Comparison of ENCODE assay signal across 10 cellular contexts in genomic region chr17:28347261-28347891, GRCh38. TPM values are rescaled to one million over a fixed set of nuclear protein-coding genes. Genes with fewer than 3 reads are reported as not detected.
DNase-seq lines count a peak whose midpoint lies in the region; ATAC-seq and TF ChIP-seq lines count a peak whose summit lies in the region.
"Had no signal": no experiment of that assay in that cellular context is flagged by ENCODE, and none has a peak within 500 bp of the region (broad histone marks: within the 10 kb centered on the region; RNA-seq: fewer than 3 reads in every experiment).

No MANE protein-coding gene starts in this region.

- H3K9me3 ChIP-seq in body of pancreas, result no peaks in the 10 kb centered on the region
- no peaks in the 10 kb centered on the region for H3K9me3 ChIP-seq in aorta (ENCODE audit: control insufficient read depth, low read length)
- H3K9me3 ChIP-seq in CD4-positive, alpha-beta memory T cell (ENCODE audit: control insufficient read depth in 1 of 2, low read length in 2 of 2), result no peaks in the 10 kb centered on the region
- H3K9me3 ChIP-seq: BLaER1 treated with 17β-estradiol and CSF1 and Interleukin-3, amounts not matched to agents 10 nM and 100 nM had no signal

- intact Hi-C loops in natural killer cell (cut with micrococcal nuclease) (no loop called here), body of pancreas (cut with DNase I) (no loop called here), aorta (cut with DNase I) (no loop called here)
- intact Hi-C loops in CD4-positive, alpha-beta memory T cell (cut with micrococcal nuclease), result no loop called here

- no peaks in the 10 kb centered on the region for H3K27me3 Mint-ChIP-seq in natural killer cell treated with Interleukin-12 subunit alpha and Interleukin-12 subunit beta and Interleukin-15 and Interleukin-18, amount 100 ng/mL, for 72 hours
- no peaks in the 10 kb centered on the region for H3K27me3 Mint-ChIP-seq in natural killer cell (ENCODE audit: low read depth in 2 of 2)
- H3K27me3 Mint-ChIP-seq in CD4-positive, alpha-beta memory T cell, result no peaks in the 10 kb centered on the region

- H3K27ac ChIP-seq in body of pancreas (peak overlapping the region; percentile 70 to 87 (median 76)), aorta (ENCODE audit: low read depth in 1 of 2, low read length in 2 of 2) (peak overlapping the region; percentile 54 to 78)
- H3K27ac ChIP-seq in CD4-positive, alpha-beta memory T cell (ENCODE audit: low read depth, low read length), result no peak overlapping the region
- H3K27ac ChIP-seq: BLaER1 treated with 17β-estradiol and CSF1 and Interleukin-3, amounts not matched to agents 10 nM and 100 nM had no signal

- no peaks in the 10 kb centered on the region for H3K27me3 ChIP-seq in body of pancreas
- no peaks in the 10 kb centered on the region for H3K27me3 ChIP-seq in aorta (ENCODE audit: control insufficient read depth in 1 of 2, insufficient read depth in 2 of 2, low read length in 1 of 2)
- no peaks in the 10 kb centered on the region for H3K27me3 ChIP-seq in CD4-positive, alpha-beta memory T cell (ENCODE audit: insufficient read depth, low read length)
- H3K27me3 ChIP-seq: BLaER1 treated with 17β-estradiol and CSF1 and Interleukin-3, amounts not matched to agents 10 nM and 100 nM had no signal

- POLR2A ChIA-PET in CD4-positive, alpha-beta memory T cell (lab: Charles Lee; ENCODE audit: partially characterized antibody), result interaction anchor here (1.1 to 3.8 kb wide), 4 partner anchors 8 to 12 kb away, joined by 3 to 21 read pairs (median 10); partner anchors contain the start of genes IFT20, POLDIP2 and TNFAIP1

- H3K36me3 ChIP-seq in body of pancreas (replicated peaks in 1 of 2; ENCODE audit: insufficient read depth in 1 of 2, low read depth in 2 of 2) (peaks cover 0 to 44% of the 10 kb centered on the region in 2 donors), aorta (ENCODE audit: control insufficient read depth in 1 of 2, insufficient read depth in 2 of 2, low read length in 1 of 2) (peaks cover 7 to 10% of the 10 kb centered on the region in 2 donors)
- H3K36me3 ChIP-seq in CD4-positive, alpha-beta memory T cell (ENCODE audit: insufficient read depth, low read length), result peaks cover 74% of the 10 kb centered on the region

- H3K27ac Mint-ChIP-seq in natural killer cell treated with Interleukin-12 subunit alpha and Interleukin-12 subunit beta and Interleukin-15 and Interleukin-18, amount 100 ng/mL, for 72 hours, result no peak overlapping the region
- no peak overlapping the region for H3K27ac Mint-ChIP-seq in natural killer cell
- peak overlapping the region in 2 of 7 donors; percentile 29 to 48 for H3K27ac Mint-ChIP-seq in CD4-positive, alpha-beta memory T cell

- H3K9me3 Mint-ChIP-seq in natural killer cell treated with Interleukin-12 subunit alpha and Interleukin-12 subunit beta and Interleukin-15 and Interleukin-18, amount 100 ng/mL, for 72 hours, result no peaks in the 10 kb centered on the region
- no peaks in the 10 kb centered on the region for H3K9me3 Mint-ChIP-seq in natural killer cell
- H3K9me3 Mint-ChIP-seq in CD4-positive, alpha-beta memory T cell, result no peaks in the 10 kb centered on the region

- no peak overlapping the region for H3K4me3 Mint-ChIP-seq in natural killer cell treated with Interleukin-12 subunit alpha and Interleukin-12 subunit beta and Interleukin-15 and Interleukin-18, amount 100 ng/mL, for 72 hours
- H3K4me3 Mint-ChIP-seq in natural killer cell, result no peak overlapping the region
- H3K4me3 Mint-ChIP-seq in CD4-positive, alpha-beta memory T cell, result no peak overlapping the region

- H3K4me1 ChIP-seq in body of pancreas, result peaks cover 50% of the 10 kb centered on the region
- H3K4me1 ChIP-seq in aorta (ENCODE audit: control insufficient read depth in 1 of 2, insufficient read depth in 2 of 2, low read length in 2 of 2), result peaks cover 3 to 4% of the 10 kb centered on the region in 2 donors
- no peaks in the 10 kb centered on the region for H3K4me1 ChIP-seq in CD4-positive, alpha-beta memory T cell (ENCODE audit: insufficient read depth, low read length)

- H3K36me3 Mint-ChIP-seq in natural killer cell treated with Interleukin-12 subunit alpha and Interleukin-12 subunit beta and Interleukin-15 and Interleukin-18, amount 100 ng/mL, for 72 hours, result peaks cover 18% of the 10 kb centered on the region
- no peaks in the 10 kb centered on the region for H3K36me3 Mint-ChIP-seq in natural killer cell
- peaks cover 53 to 80% of the 10 kb centered on the region in 2 donors for H3K36me3 Mint-ChIP-seq in CD4-positive, alpha-beta memory T cell

- no peak overlapping the region for H3K4me3 ChIP-seq in body of pancreas
- H3K4me3 ChIP-seq in aorta (ENCODE audit: low read length in 2 of 2), result no peak overlapping the region
- no peak overlapping the region for H3K4me3 ChIP-seq in CD4-positive, alpha-beta memory T cell (ENCODE audit: low read length in 2 of 2)
- H3K4me3 ChIP-seq: BLaER1 treated with 17β-estradiol and CSF1 and Interleukin-3, amounts not matched to agents 10 nM and 100 nM had no signal

- TF ChIP-seq CTCF in natural killer cell (IDR thresholded peaks at IDR 0.05) (no peak), body of pancreas (IDR thresholded peaks at IDR 0.05) (no peak)

- 30% methylated on average over 2 to 8 of the region's 8 CpGs for WGBS in body of pancreas, 2 donors
- WGBS in aorta, 2 donors, result 10 to 24% methylated on average over 8 of the region's 8 CpGs

- TF ChIP-seq POLR2A in body of pancreas (IDR thresholded peaks at IDR 0.05), result peak in 1 of 3 donors; percentile 6

- H3K4me1 Mint-ChIP-seq in natural killer cell treated with Interleukin-12 subunit alpha and Interleukin-12 subunit beta and Interleukin-15 and Interleukin-18, amount 100 ng/mL, for 72 hours (ENCODE audit: low read depth in 2 of 2), result no peaks in the 10 kb centered on the region
- H3K4me1 Mint-ChIP-seq in natural killer cell, result no peaks in the 10 kb centered on the region
- no peaks in the 10 kb centered on the region for H3K4me1 Mint-ChIP-seq in CD4-positive, alpha-beta memory T cell

- peak; percentile 32 for DNase-seq in natural killer cell treated with Interleukin-12 subunit alpha and Interleukin-12 subunit beta and Interleukin-15 and Interleukin-18, amount 100 ng/mL, for 72 hours (ENCODE audit: low spot score)
- DNase-seq in natural killer cell, result no peak
- DNase-seq in body of pancreas, result peak in 3 of 4 donors; percentile 33 to 54 (median 39)
- DNase-seq in left kidney (ENCODE audit: low read depth, low spot score), result peak; percentile 20
- DNase-seq in aorta, result peak in 1 of 2 donors; percentile 71
- no peak for DNase-seq in CD4-positive, alpha-beta memory T cell
- no peak for DNase-seq in globus pallidus (ENCODE audit: low spot score)
- DNase-seq in NCI-H1417 (lab: John Stamatoyannopoulos, UW), result no peak
- DNase-seq: left colon had no signal

- CTCF ChIA-PET in CD4-positive, alpha-beta memory T cell (lab: Charles Lee; ENCODE audit: partially characterized antibody), result interaction anchor here (1.0 to 1.2 kb wide), 2 partner anchors 9 to 37 kb away, joined by 3 to 4 read pairs; no protein-coding TSS in a partner anchor

- ATAC-seq in natural killer cell treated with Interleukin-12 subunit alpha and Interleukin-12 subunit beta and Interleukin-15 and Interleukin-18, amount 100 ng/mL, for 72 hours, result no peak
- no peak for ATAC-seq in natural killer cell
- ATAC-seq in body of pancreas, result peak; percentile 4
- ATAC-seq in aorta (ENCODE audit: low FRiP score), result no peak

RNA-seq across cellular contexts. Expression of gene POLDIP2, which starts 10.0 kb away (rescaled TPM):
- 100 to 1,000 TPM in 1 of 2 donors, 10 to 100 TPM in 1; 74.9 to 122 TPM for total RNA-seq in natural killer cell treated with Interleukin-12 subunit alpha and Interleukin-12 subunit beta and Interleukin-15 and Interleukin-18, amount 100 ng/mL, for 72 hours
- 10 to 100 TPM; 30.8 to 37.0 (median 33.7) TPM for total RNA-seq in natural killer cell
- total RNA-seq in body of pancreas, result 10 to 100 TPM; 50.8 to 54.4 TPM
- total RNA-seq in aorta, result 10 to 100 TPM; 40.1 to 42.5 TPM
- 10 to 100 TPM; 36.6 to 41.4 TPM for polyA plus RNA-seq in aorta
- 10 to 100 TPM; 27.8 to 28.7 TPM for total RNA-seq in CD4-positive, alpha-beta memory T cell
- 100 to 1,000 TPM in 1 of 2 donors, 10 to 100 TPM in 1; 67.8 to 125 TPM for polyA plus RNA-seq in CD4-positive, alpha-beta memory T cell

RNA-seq across cellular contexts. Expression of gene TNFAIP1, which starts 11.8 kb away (rescaled TPM):
- total RNA-seq in natural killer cell treated with Interleukin-12 subunit alpha and Interleukin-12 subunit beta and Interleukin-15 and Interleukin-18, amount 100 ng/mL, for 72 hours, result 10 to 100 TPM; 20.4 to 24.9 TPM
- total RNA-seq in natural killer cell (10 to 100 TPM; 10.5 to 15.7 (median 14.6) TPM), body of pancreas (10 to 100 TPM; 15.2 to 15.8 TPM), aorta (10 to 100 TPM; 51.1 to 68.9 TPM)
- polyA plus RNA-seq in aorta, result 10 to 100 TPM; 11.7 to 16.2 TPM
- 10 to 100 TPM; 26.2 to 32.1 TPM for total RNA-seq in CD4-positive, alpha-beta memory T cell
- polyA plus RNA-seq in CD4-positive, alpha-beta memory T cell, result 10 to 100 TPM in 1 of 2 donors, 1 to 10 TPM in 1; 4.1 to 16.1 TPM

RNA-seq across cellular contexts. Expression of gene IFT20, which starts 12.1 kb away (rescaled TPM):
- 10 to 100 TPM; 17.7 to 18.2 TPM for total RNA-seq in natural killer cell treated with Interleukin-12 subunit alpha and Interleukin-12 subunit beta and Interleukin-15 and Interleukin-18, amount 100 ng/mL, for 72 hours
- total RNA-seq in natural killer cell (100 to 1,000 TPM in 1 of 3 donors, 10 to 100 TPM in 2; 50.0 to 109 (median 68.6) TPM), body of pancreas (10 to 100 TPM; 37.9 to 42.2 TPM), aorta (10 to 100 TPM; 34.5 to 37.2 TPM)
- 10 to 100 TPM; 70.7 to 74.3 TPM for polyA plus RNA-seq in aorta
- 10 to 100 TPM; 42.9 to 43.6 TPM for total RNA-seq in CD4-positive, alpha-beta memory T cell
- 10 to 100 TPM; 38.7 to 63.7 TPM for polyA plus RNA-seq in CD4-positive, alpha-beta memory T cell

RNA-seq across cellular contexts. Expression of gene SEBOX, which starts 17.6 kb away (rescaled TPM):
- total RNA-seq in natural killer cell treated with Interleukin-12 subunit alpha and Interleukin-12 subunit beta and Interleukin-15 and Interleukin-18, amount 100 ng/mL, for 72 hours, result not detected
- total RNA-seq in natural killer cell (not detected), body of pancreas (not detected), aorta (not detected)
- polyA plus RNA-seq in aorta, result not detected
- total RNA-seq in CD4-positive, alpha-beta memory T cell, result not detected
- polyA plus RNA-seq in CD4-positive, alpha-beta memory T cell, result not detected
- total RNA-seq: left colon had no signal

RNA-seq across cellular contexts. Expression of gene VTN, which starts 22.7 kb away (rescaled TPM):
- total RNA-seq in natural killer cell treated with Interleukin-12 subunit alpha and Interleukin-12 subunit beta and Interleukin-15 and Interleukin-18, amount 100 ng/mL, for 72 hours, result 1 to 10 TPM in 1 of 2 donors, under 1 TPM in 1; 0.52 to 1.3 TPM
- total RNA-seq in natural killer cell (not detected), body of pancreas (1 to 10 TPM; 4.2 to 6.6 TPM), aorta (1 to 10 TPM; 1.5 to 2.6 TPM)
- 1 to 10 TPM in 1 of 2 donors, under 1 TPM in 1; 0.63 to 4.3 TPM for polyA plus RNA-seq in aorta
- total RNA-seq in CD4-positive, alpha-beta memory T cell, result under 1 TPM in 1 of 2 experiments, not detected in 1; 0.28 TPM
- polyA plus RNA-seq in CD4-positive, alpha-beta memory T cell, result not detected

Comparison
In these comparisons a context has a peak if more than half of its experiments do, and no peak if none do; other contexts are left out.
1. DNase-seq: peak in natural killer cell treated with Interleukin-12 subunit alpha and Interleukin-12 subunit beta and Interleukin-15 and Interleukin-18, amount 100 ng/mL, for 72 hours (single experiment), body of pancreas (3 of 4) and left kidney (single experiment); none in natural killer cell (single experiment), CD4-positive, alpha-beta memory T cell (0 of 5), globus pallidus (single experiment) and NCI-H1417 (0 of 3).